ENCODE assay signal across 8 cellular contexts in genomic region chr9:3240651-3241268, GRCh38.
A peak's percentile ranks its signal among the peaks of the same experiment; 100 is the strongest.
DNase-seq lines count a peak whose midpoint lies in the region; ATAC-seq and TF ChIP-seq lines count a peak whose summit lies in the region.

No MANE protein-coding gene starts in this region.

- H3K27me3 ChIP-seq in GM23338 (ENCODE audit: insufficient read depth), result no peaks in the 10 kb centered on the region
- H3K27me3 ChIP-seq in heart left ventricle, result no peaks in the 10 kb centered on the region

- peak overlapping the region; percentile 75 for H3K27ac Mint-ChIP-seq in GM23338
- peak overlapping the region in 1 of 2 donors; percentile 14 for H3K27ac Mint-ChIP-seq in activated naive CD4-positive, alpha-beta T cell treated with anti-CD3 and anti-CD28 coated beads, Interleukin-2, amount 50 U/mL, for 72 hours

- H2AFZ ChIP-seq in GM23338, result no peak overlapping the region

- peak overlapping the region; percentile 44 for H3K4me2 ChIP-seq in GM23338

- TF ChIP-seq CTCF in GM10248 (IDR thresholded peaks at IDR 0.05; ENCODE audit: control extremely low read depth, extremely low read depth, low read depth, missing control alignments) (peak; percentile 86), GM23338 (conservative IDR thresholded peaks at IDR 0.05; ENCODE audit: low read depth in 2 of 2) (peak; percentile 88 to 97), LNCAP (IDR thresholded peaks at IDR 0.05) (peak; percentile 92), heart left ventricle (IDR thresholded peaks at IDR 0.05) (peak; percentile 59 to 79 (median 70))

- ATAC-seq in GM23338, result peak; percentile 99
- peak; percentile 99 for ATAC-seq in SK-N-SH treated with all-trans-retinoic acid at 6 μM for 48 hours
- ATAC-seq in activated naive CD4-positive, alpha-beta T cell treated with anti-CD3 and anti-CD28 coated beads, Interleukin-2, amount 50 U/mL, for 72 hours, result peak; percentile 88 to 90
- peak; percentile 69 to 91 (median 86) for ATAC-seq in heart left ventricle

- H3K4me1 ChIP-seq in GM23338 (ENCODE audit: insufficient read depth) (peaks cover 17% of the 10 kb centered on the region), heart left ventricle (peaks cover 0 to 5% (median 0%) of the 10 kb centered on the region in 12 donors)

- 55 to 63% (median 59%) methylated on average over 3 of the region's 3 CpGs for WGBS in heart left ventricle, 4 donors

- H3K4me3 Mint-ChIP-seq in GM23338, result no peak overlapping the region

- H3K9me2 ChIP-seq in GM23338 (ENCODE audit: insufficient read depth), result no peaks in the 10 kb centered on the region

- peaks cover 6% of the 10 kb centered on the region for H3K27me3 Mint-ChIP-seq in GM23338 (ENCODE audit: insufficient read depth, low read depth, poor library complexity)

- intact Hi-C loops in heart left ventricle (cut with DNase I), result loop anchor here in 7 of 10 donors (5.0 to 10.0 kb wide), 5 partner anchors 194 to 1134 kb away; no protein-coding TSS in a partner anchor

- no peaks in the 10 kb centered on the region for H3F3A ChIP-seq in GM23338 (replicated peaks; ENCODE audit: low read depth)

- POLR2A ChIA-PET in GM10248 (lab: Yijun Ruan, JAX), result no interaction called here

- no peaks in the 10 kb centered on the region for H4K20me1 ChIP-seq in GM23338 (replicated peaks; ENCODE audit: insufficient read depth)

- no peaks in the 10 kb centered on the region for H3K9me3 ChIP-seq in heart left ventricle

- TF ChIP-seq POLR2A in heart left ventricle (IDR thresholded peaks at IDR 0.05), result no peak

- no peaks in the 10 kb centered on the region for H3K79me2 ChIP-seq in GM23338 (replicated peaks; ENCODE audit: insufficient read depth)

- no peak overlapping the region for H3K4me3 ChIP-seq in GM23338
- H3K4me3 ChIP-seq in heart left ventricle, result no peak overlapping the region

- CTCF ChIA-PET in GM10248 (lab: Yijun Ruan, JAX), result interaction anchor here (0.6 to 2.3 kb wide), 35 partner anchors 10 to 1097 kb away, joined by 3 to 43 read pairs (median 4); no protein-coding TSS in a partner anchor

- H3K9me3 Mint-ChIP-seq in GM23338, result no peaks in the 10 kb centered on the region
- H3K9me3 Mint-ChIP-seq in activated naive CD4-positive, alpha-beta T cell treated with anti-CD3 and anti-CD28 coated beads, Interleukin-2, amount 50 U/mL, for 72 hours, result no peaks in the 10 kb centered on the region

- H3K36me3 ChIP-seq in GM23338 (ENCODE audit: insufficient read depth), result no peaks in the 10 kb centered on the region
- H3K36me3 ChIP-seq in heart left ventricle, result peaks cover 0 to 15% (median 0%) of the 10 kb centered on the region in 9 donors

- no peaks in the 10 kb centered on the region for H3K36me3 Mint-ChIP-seq in GM23338 (ENCODE audit: low read depth)
- H3K36me3 Mint-ChIP-seq in activated naive CD4-positive, alpha-beta T cell treated with anti-CD3 and anti-CD28 coated beads, Interleukin-2, amount 50 U/mL, for 72 hours, result no peaks in the 10 kb centered on the region

- H3K27ac ChIP-seq in GM23338 (ENCODE audit: low read depth), result 0 out of 2 replicates have a peak overlapping the region, but pooled peaks have one; percentile 22
- no peak overlapping the region for H3K27ac ChIP-seq in heart left ventricle

- H3K4me1 Mint-ChIP-seq in GM23338, result peaks cover 14% of the 10 kb centered on the region

- DNase-seq in GM10248 (ENCODE audit: extremely low spot score), result peak; percentile 54
- DNase-seq in GM23338 (ENCODE audit: low spot score), result peak; percentile 89
- peak in 1 of 2 donors; percentile 59 for DNase-seq in activated naive CD4-positive, alpha-beta T cell treated with anti-CD3 and anti-CD28 coated beads, Interleukin-2, amount 50 U/mL, for 72 hours (ENCODE audit: low spot score in 2 of 2)
- peak; percentile 48 to 73 (median 59) for DNase-seq in heart left ventricle
- DNase-seq in pulmonary artery endothelial cell (ENCODE audit: low read depth, low spot score), result peak; percentile 30
- no peak for DNase-seq in NCI-H2029 (lab: John Stamatoyannopoulos, UW)

TF ChIP-seq in GM23338, 12 proteins besides CTCF, POLR2A, EP300 and RAD21 (continues in another document):
- TF ChIP-seq EZH2 (IDR thresholded peaks at IDR 0.05; ENCODE audit: low read depth, unreplicated experiment) (no peak), STAT1 (IDR thresholded peaks at IDR 0.05; ENCODE audit: unreplicated experiment) (no peak), ZNF331 (CRISPR knock-in tag; IDR thresholded peaks at IDR 0.05; ENCODE audit: low read depth) (no peak), ZNF114 (CRISPR knock-in tag; IDR thresholded peaks at IDR 0.05) (no peak), ETS1 (IDR thresholded peaks at IDR 0.05) (no peak)
- TF ChIP-seq, protein P1, sequence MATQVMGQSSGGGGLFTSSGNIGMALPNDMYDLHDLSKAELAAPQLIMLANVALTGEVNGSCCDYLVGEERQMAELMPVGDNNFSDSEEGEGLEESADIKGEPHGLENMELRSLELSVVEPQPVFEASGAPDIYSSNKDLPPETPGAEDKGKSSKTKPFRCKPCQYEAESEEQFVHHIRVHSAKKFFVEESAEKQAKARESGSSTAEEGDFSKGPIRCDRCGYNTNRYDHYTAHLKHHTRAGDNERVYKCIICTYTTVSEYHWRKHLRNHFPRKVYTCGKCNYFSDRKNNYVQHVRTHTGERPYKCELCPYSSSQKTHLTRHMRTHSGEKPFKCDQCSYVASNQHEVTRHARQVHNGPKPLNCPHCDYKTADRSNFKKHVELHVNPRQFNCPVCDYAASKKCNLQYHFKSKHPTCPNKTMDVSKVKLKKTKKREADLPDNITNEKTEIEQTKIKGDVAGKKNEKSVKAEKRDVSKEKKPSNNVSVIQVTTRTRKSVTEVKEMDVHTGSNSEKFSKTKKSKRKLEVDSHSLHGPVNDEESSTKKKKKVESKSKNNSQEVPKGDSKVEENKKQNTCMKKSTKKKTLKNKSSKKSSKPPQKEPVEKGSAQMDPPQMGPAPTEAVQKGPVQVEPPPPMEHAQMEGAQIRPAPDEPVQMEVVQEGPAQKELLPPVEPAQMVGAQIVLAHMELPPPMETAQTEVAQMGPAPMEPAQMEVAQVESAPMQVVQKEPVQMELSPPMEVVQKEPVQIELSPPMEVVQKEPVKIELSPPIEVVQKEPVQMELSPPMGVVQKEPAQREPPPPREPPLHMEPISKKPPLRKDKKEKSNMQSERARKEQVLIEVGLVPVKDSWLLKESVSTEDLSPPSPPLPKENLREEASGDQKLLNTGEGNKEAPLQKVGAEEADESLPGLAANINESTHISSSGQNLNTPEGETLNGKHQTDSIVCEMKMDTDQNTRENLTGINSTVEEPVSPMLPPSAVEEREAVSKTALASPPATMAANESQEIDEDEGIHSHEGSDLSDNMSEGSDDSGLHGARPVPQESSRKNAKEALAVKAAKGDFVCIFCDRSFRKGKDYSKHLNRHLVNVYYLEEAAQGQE (IDR thresholded peaks at IDR 0.05; ENCODE audit: unreplicated experiment), result no peak

TF ChIP-seq in SK-N-SH treated with all-trans-retinoic acid at 6 μM for 48 hours, 23 proteins besides CTCF, POLR2A, EP300 and RAD21:
- TF ChIP-seq BACH2 (CRISPR knock-in tag; IDR thresholded peaks at IDR 0.05; ENCODE audit: borderline replicate concordance) (no peak), TCF4 (CRISPR knock-in tag; IDR thresholded peaks at IDR 0.05; ENCODE audit: borderline replicate concordance) (no peak), ISL1 (CRISPR knock-in tag; IDR thresholded peaks at IDR 0.05) (no peak), ZFP3 (CRISPR knock-in tag; IDR thresholded peaks at IDR 0.05) (no peak)
- TF ChIP-seq, protein P2, sequence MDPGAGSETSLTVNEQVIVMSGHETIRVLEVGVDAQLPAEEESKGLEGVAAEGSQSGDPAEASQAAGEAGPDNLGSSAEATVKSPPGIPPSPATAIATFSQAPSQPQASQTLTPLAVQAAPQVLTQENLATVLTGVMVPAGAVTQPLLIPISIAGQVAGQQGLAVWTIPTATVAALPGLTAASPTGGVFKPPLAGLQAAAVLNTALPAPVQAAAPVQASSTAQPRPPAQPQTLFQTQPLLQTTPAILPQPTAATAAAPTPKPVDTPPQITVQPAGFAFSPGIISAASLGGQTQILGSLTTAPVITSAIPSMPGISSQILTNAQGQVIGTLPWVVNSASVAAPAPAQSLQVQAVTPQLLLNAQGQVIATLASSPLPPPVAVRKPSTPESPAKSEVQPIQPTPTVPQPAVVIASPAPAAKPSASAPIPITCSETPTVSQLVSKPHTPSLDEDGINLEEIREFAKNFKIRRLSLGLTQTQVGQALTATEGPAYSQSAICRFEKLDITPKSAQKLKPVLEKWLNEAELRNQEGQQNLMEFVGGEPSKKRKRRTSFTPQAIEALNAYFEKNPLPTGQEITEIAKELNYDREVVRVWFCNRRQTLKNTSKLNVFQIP (CRISPR knock-in tag; IDR thresholded peaks at IDR 0.05; ENCODE audit: borderline replicate concordance, low read depth), result no peak
TF ChIP-seq in SK-N-SH treated with all-trans-retinoic acid at 6 μM for 48 hours: peak in this region for 0.
